13 cellular contexts compared by ENCODE assay signal in the genomic region with DNA sequence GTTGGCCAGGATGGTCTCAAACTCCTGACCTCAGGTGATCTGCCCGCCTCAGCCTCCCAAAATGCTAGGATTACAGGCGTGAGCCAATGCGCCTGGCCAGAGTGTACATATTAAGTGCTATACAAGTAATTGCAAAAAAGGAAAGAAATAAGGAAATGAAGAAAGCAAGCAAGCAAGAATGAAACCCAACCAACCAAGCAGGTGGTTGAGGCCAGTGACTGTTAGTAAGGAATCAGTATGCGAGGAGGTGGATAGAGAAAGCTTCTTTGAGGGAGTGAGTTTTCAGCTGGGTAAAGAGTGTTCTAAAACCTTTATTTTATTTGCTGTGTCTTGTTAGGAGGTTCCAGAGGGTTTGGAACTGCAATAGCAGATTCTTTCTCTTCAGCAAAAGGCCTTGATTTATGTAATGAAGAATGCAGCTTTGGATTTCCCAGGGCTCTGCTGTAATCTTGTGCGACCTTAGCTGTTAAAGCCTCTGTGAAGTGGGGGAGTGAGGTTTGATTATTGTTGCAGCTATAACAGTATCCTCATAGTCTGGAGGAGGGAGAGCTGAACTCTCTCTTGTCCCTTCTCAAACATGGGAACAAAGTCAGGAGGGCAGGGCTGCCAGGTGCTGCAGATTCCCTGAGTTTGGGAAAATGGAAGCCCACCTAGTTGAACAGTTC. TPM values are rescaled to one million over a fixed set of nuclear protein-coding genes. Genes with fewer than 3 reads are reported as not detected.
DNase-seq lines count a peak whose midpoint lies in the region; ATAC-seq and TF ChIP-seq lines count a peak whose summit lies in the region.
"Had no signal": no experiment of that assay in that cellular context is flagged by ENCODE, and none has a peak within 500 bp of the region (broad histone marks: within the 10 kb centered on the region; RNA-seq: fewer than 3 reads in every experiment).

No MANE protein-coding gene starts in this region.

- H3K36me3 Mint-ChIP-seq in activated naive CD8-positive, alpha-beta T cell treated with anti-CD3 and anti-CD28 coated beads for 36 hours: peaks cover 32% of the 10 kb centered on the region

- H3K27ac Mint-ChIP-seq in activated naive CD8-positive, alpha-beta T cell treated with anti-CD3 and anti-CD28 coated beads for 36 hours: peak overlapping the region; percentile 1

- H3K4me1 Mint-ChIP-seq in activated naive CD8-positive, alpha-beta T cell treated with anti-CD3 and anti-CD28 coated beads for 36 hours: peaks cover 43% of the 10 kb centered on the region

- no peak overlapping the region for H3K4me3 Mint-ChIP-seq in activated naive CD8-positive, alpha-beta T cell treated with anti-CD3 and anti-CD28 coated beads for 36 hours

- no peaks in the 10 kb centered on the region for H3K27me3 ChIP-seq in BLaER1
- H3K27me3 ChIP-seq: colonic mucosa had no signal

- no peak overlapping the region for H3K4me3 ChIP-seq in BLaER1
- no peak overlapping the region for H3K4me3 ChIP-seq in foreskin fibroblast (ENCODE audit: low read depth in 1 of 2, low read length in 2 of 2)
- H3K4me3 ChIP-seq: colonic mucosa had no signal

- H3K9me3 Mint-ChIP-seq in activated naive CD8-positive, alpha-beta T cell treated with anti-CD3 and anti-CD28 coated beads for 36 hours: no peaks in the 10 kb centered on the region

- no peak for DNase-seq in activated naive CD8-positive, alpha-beta T cell treated with anti-CD3 and anti-CD28 coated beads for 36 hours
- no peak for DNase-seq in NCI-H187 (lab: John Stamatoyannopoulos, UW)
- no peak for DNase-seq in effector CD8-positive, alpha-beta T cell (lab: John Stamatoyannopoulos, UW)
- no peak for DNase-seq in kidney glomerular epithelial cell (lab: John Stamatoyannopoulos, UW)
- DNase-seq in foreskin fibroblast: no peak
- DNase-seq: colonic mucosa, NCI-H1092, NCI-H748 treated with DMSO at 0.1 percent for 48 hours, nucleus accumbens, small intestine had no signal

- H3K27ac ChIP-seq in BLaER1: 0 out of 2 replicates have a peak overlapping the region, but pooled peaks have one; percentile 8
- H3K27ac ChIP-seq: colonic mucosa had no signal

- H3K4me1 ChIP-seq in BLaER1: peaks cover 52% of the 10 kb centered on the region
- H3K4me1 ChIP-seq: colonic mucosa had no signal

- peak overlapping the region; percentile 46 for H3K4me2 ChIP-seq in BLaER1

- H3K9ac ChIP-seq in BLaER1: no peak overlapping the region

- peaks cover 5% of the 10 kb centered on the region for H3K9me3 ChIP-seq in BLaER1
- H3K9me3 ChIP-seq: colonic mucosa had no signal

- TF ChIP-seq CTCF in foreskin fibroblast (IDR thresholded peaks at IDR 0.05; ENCODE audit: low read depth, low read length): no peak

- H3K36me3 ChIP-seq in BLaER1: peaks cover 49% of the 10 kb centered on the region
- H3K36me3 ChIP-seq: colonic mucosa had no signal

- peak; percentile 18 for ATAC-seq in GM18502 (IDR thresholded peaks at IDR 0.05; ENCODE audit: poor library complexity, unreplicated experiment)
- peak; percentile 20 for ATAC-seq in HG03039 (IDR thresholded peaks at IDR 0.05; ENCODE audit: unreplicated experiment)

- no peaks in the 10 kb centered on the region for H4K20me1 ChIP-seq in BLaER1

- H3K27me3 Mint-ChIP-seq in activated naive CD8-positive, alpha-beta T cell treated with anti-CD3 and anti-CD28 coated beads for 36 hours: no peaks in the 10 kb centered on the region

RNA-seq across cellular contexts. Expression of gene AMPD3, which starts 5.7 kb away (rescaled TPM):
- 10 to 100 TPM; 20.2 to 20.7 TPM for total RNA-seq in activated naive CD8-positive, alpha-beta T cell treated with anti-CD3 and anti-CD28 coated beads for 36 hours
